Comparison of ENCODE assay signal across 8 cellular contexts in genomic region chr5:134101686-134102439, GRCh38. TPM values are rescaled to one million over a fixed set of nuclear protein-coding genes. Genes with fewer than 3 reads are reported as not detected.
DNase-seq lines count a peak whose midpoint lies in the region; ATAC-seq and TF ChIP-seq lines count a peak whose summit lies in the region.

No MANE protein-coding gene starts in this region.

- no peak overlapping the region for H4K91ac ChIP-seq in H9 (ENCODE audit: insufficient read length, low read depth, low read length)

- CTCF ChIA-PET in activated naive CD4-positive, alpha-beta T cell treated with anti-CD3 and anti-CD28 coated beads for 36 hours (lab: Charles Lee) = interaction anchor here (0.7 to 4.7 kb wide), 19 partner anchors 9 to 71 kb away, joined by 3 to 31 read pairs (median 9); no protein-coding TSS in a partner anchor

- peak; percentile 88 for DNase-seq in AG20443 (ENCODE audit: low spot score)
- peak; percentile 88 for DNase-seq in H9
- DNase-seq in SJSA1 (ENCODE audit: low read depth in 1 of 2, low spot score in 2 of 2) = peak; percentile 80
- DNase-seq in activated naive CD4-positive, alpha-beta T cell treated with anti-CD3 and anti-CD28 coated beads for 36 hours = peak; percentile 78
- DNase-seq in Right ventricle myocardium superior = peak; percentile 74
- no peak for DNase-seq in retinal pigment epithelial cell (ENCODE audit: low read depth)

- no peaks in the 10 kb centered on the region for H4K20me1 ChIP-seq in H9 (ENCODE audit: control insufficient read depth, insufficient read depth, insufficient read length)

- H2BK12ac ChIP-seq in H9 (ENCODE audit: insufficient read length, low read depth, low read length) = no peak overlapping the region

- peak; percentile 83 for ATAC-seq in Right ventricle myocardium superior (ENCODE audit: poor library complexity)
- ATAC-seq in HG02981 (IDR thresholded peaks at IDR 0.05; ENCODE audit: unreplicated experiment) = no peak
- ATAC-seq in HG02870 (IDR thresholded peaks at IDR 0.05; ENCODE audit: unreplicated experiment) = no peak

- H2AFZ ChIP-seq in H9 (ENCODE audit: low read length) = no peak overlapping the region

- H3K79me1 ChIP-seq in H9 (ENCODE audit: insufficient read depth, low read depth, low read length, poor library complexity, severe bottlenecking) = no peaks in the 10 kb centered on the region

- no peak overlapping the region; a peak in 1 of 7 replicates for H3K27ac Mint-ChIP-seq in H9
- H3K27ac Mint-ChIP-seq in activated naive CD4-positive, alpha-beta T cell treated with anti-CD3 and anti-CD28 coated beads for 36 hours = peak overlapping the region; percentile 24

- no peak overlapping the region for H3K4ac ChIP-seq in H9 (ENCODE audit: low read depth, low read length)

- H3K9ac ChIP-seq in H9 (ENCODE audit: extremely low read depth, insufficient read length, low read length) = no peak overlapping the region

- intact Hi-C loops in activated naive CD4-positive, alpha-beta T cell treated with anti-CD3 and anti-CD28 coated beads for 36 hours (cut with micrococcal nuclease) = loop anchor here (2.0 to 5.0 kb wide), 3 partner anchors 75 to 545 kb away; partner anchors contain the start of genes SEC24A, SKP1 and UBE2B
- intact Hi-C loops in Right ventricle myocardium superior (cut with DNase I) = loop anchor here (5.0 kb wide), 1 partner anchor 45 kb away; no protein-coding TSS in a partner anchor

- no peak overlapping the region for H3K56ac ChIP-seq in H9 (ENCODE audit: insufficient read length, low read depth, low read length)

- no peak overlapping the region for H3K4me2 ChIP-seq in H9 (ENCODE audit: insufficient read depth, insufficient read length, low read length)

- H3T11ph ChIP-seq in H9 (ENCODE audit: low read length) = no peak overlapping the region

- peaks cover 58 to 63% of the 10 kb centered on the region in 2 experiments for H3K4me1 Mint-ChIP-seq in H9
- peaks cover 95% of the 10 kb centered on the region for H3K4me1 Mint-ChIP-seq in activated naive CD4-positive, alpha-beta T cell treated with anti-CD3 and anti-CD28 coated beads for 36 hours (ENCODE audit: low read depth)

- H2BK5ac ChIP-seq in H9 (ENCODE audit: insufficient read length, low read length) = no peak overlapping the region

- H3K14ac ChIP-seq in H9 (ENCODE audit: insufficient read depth, low read length) = no peak overlapping the region; the same call in 1 of the 2 replicates

- no peak overlapping the region; a peak in 1 of 5 replicates for H3K4me3 Mint-ChIP-seq in H9
- peak overlapping the region; percentile 12 for H3K4me3 Mint-ChIP-seq in activated naive CD4-positive, alpha-beta T cell treated with anti-CD3 and anti-CD28 coated beads for 36 hours

- no peaks in the 10 kb centered on the region for H3K79me2 ChIP-seq in H9 (ENCODE audit: insufficient read depth, low read length)

- H4K8ac ChIP-seq in H9 (replicated peaks; ENCODE audit: insufficient read length, low read depth, low read length) = no peak overlapping the region

- no peak overlapping the region for H3K23ac ChIP-seq in H9 (ENCODE audit: insufficient read length, low read depth, low read length)

- no peak overlapping the region for H2BK120ac ChIP-seq in H9 (ENCODE audit: low read depth, low read length, poor library complexity, severe bottlenecking)

- H3K9me3 ChIP-seq in H9 (ENCODE audit: control insufficient read depth, low read depth, low read length) = no peaks in the 10 kb centered on the region
- H3K9me3 ChIP-seq in SJSA1 (replicated peaks) = no peaks in the 10 kb centered on the region; the same call in 1 of the 2 replicates

- no peak overlapping the region for H2AK5ac ChIP-seq in H9 (ENCODE audit: insufficient read length, low read length)

- H4K5ac ChIP-seq in H9 (ENCODE audit: insufficient read length, low read depth, low read length) = no peak overlapping the region

- H2BK20ac ChIP-seq in H9 (ENCODE audit: low read depth, low read length, poor library complexity, severe bottlenecking) = no peak overlapping the region

- H3K27me3 ChIP-seq in H9 (ENCODE audit: insufficient read depth, low read length) = peaks cover 5% of the 10 kb centered on the region; the same call in 1 of the 2 replicates
- no peaks in the 10 kb centered on the region for H3K27me3 ChIP-seq in SJSA1 (replicated peaks)

- peak; percentile 94 for TF ChIP-seq CTCF in H9 (conservative IDR thresholded peaks at IDR 0.05)
- peak; percentile 91 for TF ChIP-seq CTCF in retinal pigment epithelial cell (conservative IDR thresholded peaks at IDR 0.05; ENCODE audit: low read depth, low read length)

- WGBS in H9 (ENCODE audit: extremely low coverage, insufficient read length, low lambda C conversion rate) = no CpG with 5 or more reads among the region's 20 CpGs

- H3K18ac ChIP-seq in H9 (ENCODE audit: insufficient read length, low read depth, low read length) = peak overlapping the region; percentile 33

- H3K23me2 ChIP-seq in H9 (ENCODE audit: insufficient read length, low read depth, low read length, poor library complexity, severe bottlenecking) = no peaks in the 10 kb centered on the region

- H3K36me3 Mint-ChIP-seq in H9 (ENCODE audit: insufficient read depth in 1 of 3, low read depth in 3 of 3) = no peaks in the 10 kb centered on the region
- H3K36me3 Mint-ChIP-seq in activated naive CD4-positive, alpha-beta T cell treated with anti-CD3 and anti-CD28 coated beads for 36 hours (ENCODE audit: low read depth) = peaks cover 2% of the 10 kb centered on the region

- H3K27ac ChIP-seq in H9 (ENCODE audit: insufficient read length, low read depth, low read length) (no peak overlapping the region), SJSA1 (peak overlapping the region; percentile 77)

- H3K4me3 ChIP-seq in SJSA1 = no peak overlapping the region
- H3K4me3 ChIP-seq in retinal pigment epithelial cell (ENCODE audit: low read length) = no peak overlapping the region

- no peaks in the 10 kb centered on the region for H3K9me3 Mint-ChIP-seq in H9
- H3K9me3 Mint-ChIP-seq in activated naive CD4-positive, alpha-beta T cell treated with anti-CD3 and anti-CD28 coated beads for 36 hours = no peaks in the 10 kb centered on the region

- H3K36me3 ChIP-seq in SJSA1 = no peaks in the 10 kb centered on the region

- H3K4me1 ChIP-seq in H9 (ENCODE audit: insufficient read depth, low read length) (no peaks in the 10 kb centered on the region), SJSA1 (replicated peaks) (peaks cover 40% of the 10 kb centered on the region)

- no peak overlapping the region for H2BK15ac ChIP-seq in H9 (ENCODE audit: low read depth, low read length)

- H3K27me3 Mint-ChIP-seq in H9 (ENCODE audit: low read depth) = peaks cover 65% of the 10 kb centered on the region
- no peaks in the 10 kb centered on the region for H3K27me3 Mint-ChIP-seq in activated naive CD4-positive, alpha-beta T cell treated with anti-CD3 and anti-CD28 coated beads for 36 hours (ENCODE audit: low read depth)

RNA-seq across cellular contexts. Expression of gene TCF7, which starts 12.6 kb away (rescaled TPM):
- total RNA-seq in H9 (2021) (17.2 and 18.2 TPM in 2 replicates), Right ventricle myocardium superior (2.2 TPM)
- total RNA-seq in SJSA1 (2014; rRNA removed; shearing (Covaris generic)) = 17.8 and 33.5 TPM in 2 replicates
- total RNA-seq in activated naive CD4-positive, alpha-beta T cell treated with anti-CD3 and anti-CD28 coated beads for 36 hours = 10 to 100 TPM; 87.9 to 92.3 TPM
